1 cellular context compared by ENCODE assay signal in the genomic region with DNA sequence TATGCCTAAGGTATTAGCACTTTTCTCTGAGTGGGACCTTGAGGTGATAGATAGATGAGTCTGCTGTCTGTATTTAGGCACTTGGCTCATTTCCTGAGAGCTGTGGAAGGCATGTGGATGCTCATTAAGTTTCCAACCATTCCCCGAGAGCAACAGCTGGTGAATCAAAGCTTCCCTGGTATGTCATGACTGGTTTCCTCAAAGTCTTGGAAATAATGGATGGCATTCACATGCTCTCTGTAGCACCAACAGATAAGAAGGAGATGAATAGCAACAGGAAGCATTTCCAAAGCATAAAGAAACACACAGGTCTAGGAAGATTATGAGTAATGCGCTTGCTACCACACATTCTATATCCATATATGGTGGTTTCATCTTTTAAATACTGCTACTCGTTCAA.
TF ChIP-seq lines count a peak whose summit lies in the region.

No MANE protein-coding gene starts in this region.

TF ChIP-seq in H1, 55 proteins besides CTCF, POLR2A, EP300 and RAD21:
- TF ChIP-seq SP2 (IDR thresholded peaks at IDR 0.05; ENCODE audit: low read length) = no peak
- TF ChIP-seq SIRT6 (IDR thresholded peaks at IDR 0.05; ENCODE audit: low read length) = no peak
- no peak for TF ChIP-seq CHD1 (IDR thresholded peaks at IDR 0.05; ENCODE audit: low read depth, low read length)
- TF ChIP-seq TBP (IDR thresholded peaks at IDR 0.05; ENCODE audit: low read depth, low read length) = no peak
- TF ChIP-seq, protein P1, sequence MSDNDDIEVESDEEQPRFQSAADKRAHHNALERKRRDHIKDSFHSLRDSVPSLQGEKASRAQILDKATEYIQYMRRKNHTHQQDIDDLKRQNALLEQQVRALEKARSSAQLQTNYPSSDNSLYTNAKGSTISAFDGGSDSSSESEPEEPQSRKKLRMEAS (IDR thresholded peaks at IDR 0.05) = no peak
